In genomic region chr3:167709690-167710089, GRCh38 we compare ENCODE assay signal across 2 cellular contexts.
TF ChIP-seq lines count a peak whose summit lies in the region.

No MANE protein-coding gene starts in this region.

TF ChIP-seq in H1, 55 proteins besides CTCF, POLR2A, EP300 and RAD21:
- TF ChIP-seq EGR1 (IDR thresholded peaks at IDR 0.05; ENCODE audit: borderline replicate concordance, low read depth, low read length) (no peak), CHD2 (IDR thresholded peaks at IDR 0.05; ENCODE audit: low read length) (no peak), CBX8 (IDR thresholded peaks at IDR 0.05; ENCODE audit: borderline replicate concordance, low read depth, low read length) (no peak), HDAC6 (IDR thresholded peaks at IDR 0.05; ENCODE audit: low read depth, low read length) (no peak), ATF2 (IDR thresholded peaks at IDR 0.05; ENCODE audit: low read length) (no peak), POLR2AphosphoS5 (IDR thresholded peaks at IDR 0.05; ENCODE audit: low read depth, low read length) (no peak)

TF ChIP-seq in GM12891, 5 proteins besides CTCF, POLR2A, EP300 and RAD21:
- no peak for TF ChIP-seq PAX5 (IDR thresholded peaks at IDR 0.05; ENCODE audit: insufficient read depth, low read length, severe bottlenecking)
- TF ChIP-seq POLR2AphosphoS5 (IDR thresholded peaks at IDR 0.05; ENCODE audit: low read depth, low read length) = no peak
- no peak for TF ChIP-seq POU2F2 (IDR thresholded peaks at IDR 0.05; ENCODE audit: low read depth, low read length)
- no peak for TF ChIP-seq SPI1 (IDR thresholded peaks at IDR 0.05; ENCODE audit: low read depth, low read length)
- no peak for TF ChIP-seq TAF1 (IDR thresholded peaks at IDR 0.05; ENCODE audit: low read depth, low read length)
TF ChIP-seq in GM12891: peak in this region for 0.
